In genomic region chr3:139202226-139202958, GRCh38 we compare ENCODE assay signal across 8 cellular contexts.
DNase-seq lines count a peak whose midpoint lies in the region; ATAC-seq and TF ChIP-seq lines count a peak whose summit lies in the region.

No MANE protein-coding gene starts in this region.

- peaks cover 13 to 19% of the 10 kb centered on the region in 2 experiments for H3K4me1 ChIP-seq in HCT116 (ENCODE audit: control insufficient read depth in 1 of 2, insufficient read depth in 2 of 2, low read length in 2 of 2)
- no peaks in the 10 kb centered on the region for H3K4me1 ChIP-seq in PC-3 (ENCODE audit: insufficient read depth, low read length)

- peak overlapping the region; percentile 48 for H3K4me2 ChIP-seq in HCT116 (ENCODE audit: low read length)
- H3K4me2 ChIP-seq in PC-3 (ENCODE audit: low read length), result peak overlapping the region; percentile 54

- ATAC-seq in HCT116 (peak; percentile 92), PC-3 (peak; percentile 87)

- H3K27ac ChIP-seq in HCT116 (ENCODE audit: low read depth, low read length) (peak overlapping the region; percentile 26; the same call in 1 of the 2 replicates), PC-3 (ENCODE audit: low read length) (no peak overlapping the region)

- RAD21 ChIA-PET in HCT116 (lab: Charles Lee; ENCODE audit: low non-redundant PET in 1 of 2, low total read pairs in 2 of 2, uncharacterized antibody in 2 of 2, unreplicated experiment in 2 of 2), result interaction anchor here (1.3 kb wide), 2 partner anchors 89 to 90 kb away, joined by 4 to 5 read pairs; no protein-coding TSS in a partner anchor

- H3K36me3 ChIP-seq in HCT116 (ENCODE audit: control insufficient read depth in 1 of 2, insufficient read depth in 2 of 2, low read length in 2 of 2) (no peaks in the 10 kb centered on the region), PC-3 (ENCODE audit: low read depth, low read length) (no peaks in the 10 kb centered on the region)

- no peaks in the 10 kb centered on the region for H3F3A ChIP-seq in PC-3 (ENCODE audit: low read length, unreplicated experiment)

- H3K4me3 ChIP-seq in GM12865 (ENCODE audit: low read depth, low read length) (no peak overlapping the region), HCT116 (replicated peaks in 1 of 2; ENCODE audit: low read depth in 1 of 2, low read length in 2 of 2) (peak overlapping the region in 1 of 2 experiments; percentile 24; a peak in 1 of 4 replicates), PC-3 (ENCODE audit: low read length) (no peak overlapping the region)

- H3K79me2 ChIP-seq in HCT116 (ENCODE audit: insufficient read depth, low read length), result no peaks in the 10 kb centered on the region
- H3K79me2 ChIP-seq in PC-3 (ENCODE audit: low read length), result no peaks in the 10 kb centered on the region

- DNase-seq in GM12865 (ENCODE audit: low read depth) (peak; percentile 64), HCT116 (ENCODE audit: low read depth, low spot score) (peak; percentile 54), PC-3 (peak; percentile 66), iPS DF 19.7 (ENCODE audit: low read depth, low spot score) (peak; percentile 33), NCI-H1092 treated with DMSO at 0.1 percent for 48 hours (lab: John Stamatoyannopoulos, UW) (no peak), NCI-H1105 treated with DMSO at 0.1 percent for 48 hours (lab: John Stamatoyannopoulos, UW) (no peak), NCI-H2029 (lab: John Stamatoyannopoulos, UW) (no peak), AML-193 (lab: John Stamatoyannopoulos, UW) (no peak)

- CTCF ChIA-PET in HCT116 (lab: Charles Lee) (interaction anchor here (0.8 to 2.0 kb wide), 4 partner anchors 81 to 266 kb away, joined by 3 to 16 read pairs (median 5); no protein-coding TSS in a partner anchor), PC-3 (lab: Charles Lee) (no interaction called here)

- no peaks in the 10 kb centered on the region for H4K20me1 ChIP-seq in HCT116 (ENCODE audit: insufficient read depth)
- no peaks in the 10 kb centered on the region for H4K20me1 ChIP-seq in PC-3 (ENCODE audit: low read length)

- no TSS peak for BruUV-seq in HCT116 (replicated peaks; lab: Mats Ljungman, UMichigan)
- BruUV-seq in PC-3 (replicated peaks; lab: Mats Ljungman, UMichigan), result no TSS peak

- no peaks in the 10 kb centered on the region for H3K9me2 ChIP-seq in HCT116 (ENCODE audit: insufficient read depth)
- no peaks in the 10 kb centered on the region for H3K9me2 ChIP-seq in PC-3 (replicated peaks; ENCODE audit: low read length)

- H3K9me3 ChIP-seq in HCT116 (ENCODE audit: control insufficient read depth in 1 of 2, insufficient read depth in 1 of 2, low read depth in 1 of 2, low read length in 2 of 2) (no peaks in the 10 kb centered on the region), PC-3 (ENCODE audit: low read length) (no peaks in the 10 kb centered on the region)

- H3K9ac ChIP-seq in HCT116 (ENCODE audit: low read length) (no peak overlapping the region), PC-3 (ENCODE audit: low read length) (no peak overlapping the region)

- peak; percentile 35 for TF ChIP-seq CTCF in GM12865 (IDR thresholded peaks at IDR 0.05; ENCODE audit: insufficient read depth, low read depth, low read length, missing control alignments)
- TF ChIP-seq CTCF in HCT116 (IDR thresholded peaks at IDR 0.05 in 2 of 3, conservative IDR thresholded peaks at IDR 0.05 in 1 of 3; ENCODE audit: borderline replicate concordance in 1 of 3, insufficient read depth in 1 of 3, low read depth in 2 of 3, low read length in 2 of 3), result peak; percentile 22 to 45 (median 38); a peak in 3 of 6 replicates
- peak; percentile 57 for TF ChIP-seq CTCF in PC-3 (conservative IDR thresholded peaks at IDR 0.05; ENCODE audit: low read depth, low read length)

- POLR2A ChIA-PET in HCT116 (lab: Charles Lee) (interaction anchor here (0.7 to 0.9 kb wide), 2 partner anchors 13 to 90 kb away, joined by 4 read pairs; no protein-coding TSS in a partner anchor), PC-3 (lab: Charles Lee; ENCODE audit: unreplicated experiment) (no interaction called here)

- intact Hi-C loops in HCT116 (cut with micrococcal nuclease), result loop anchor here (1.0 to 5.0 kb wide), 3 partner anchors 90 to 265 kb away; no protein-coding TSS in a partner anchor
- intact Hi-C loops in PC-3 (cut with micrococcal nuclease), result loop anchor here (2.0 kb wide), 1 partner anchor 92 kb away; no protein-coding TSS in a partner anchor

- TF ChIP-seq RAD21 in HCT116 (IDR thresholded peaks at IDR 0.05; ENCODE audit: low read depth), result peak; percentile 81

- H2AFZ ChIP-seq in HCT116 (ENCODE audit: low read depth, low read length, poor library complexity, severe bottlenecking), result peak overlapping the region; percentile 86
- H2AFZ ChIP-seq in PC-3 (ENCODE audit: low read length), result peak overlapping the region; percentile 55

- no peaks in the 10 kb centered on the region for H3K27me3 ChIP-seq in HCT116 (ENCODE audit: insufficient read depth, low read length)
- no peaks in the 10 kb centered on the region for H3K27me3 ChIP-seq in PC-3 (ENCODE audit: low read length)

- no peak for TF ChIP-seq POLR2A in HCT116 (IDR thresholded peaks at IDR 0.05; ENCODE audit: borderline replicate concordance, extremely low read depth, insufficient read depth, insufficient read length)

TF ChIP-seq in HCT116, 20 proteins besides CTCF, POLR2A, EP300 and RAD21:
- TF ChIP-seq TCF7L2 (IDR thresholded peaks at IDR 0.05; ENCODE audit: borderline replicate concordance, extremely low read depth, insufficient read depth, insufficient read length) (peak; percentile 92), SRF (IDR thresholded peaks at IDR 0.05; ENCODE audit: low read depth) (no peak), MAX (IDR thresholded peaks at IDR 0.05) (peak; percentile 63)

Comparison
In these comparisons a context has a peak if more than half of its experiments do, and no peak if none do; other contexts are left out.
1. DNase-seq: peak in GM12865 (single experiment), HCT116 (single experiment), PC-3 (single experiment) and iPS DF 19.7 (single experiment); none in NCI-H1092 treated with DMSO at 0.1 percent for 48 hours (single experiment), NCI-H1105 treated with DMSO at 0.1 percent for 48 hours (single experiment), NCI-H2029 (single experiment) and AML-193 (0 of 2).
2. Peak in every context shown above with its lines, with median percentiles within 50 percentile points of each other: CTCF ChIP-seq.